Comparison of ENCODE assay signal across 13 cellular contexts in genomic region chr16:56898847-56899246, GRCh38. TPM values are rescaled to one million over a fixed set of nuclear protein-coding genes. Genes with fewer than 3 reads are reported as not detected.
DNase-seq lines count a peak whose midpoint lies in the region; ATAC-seq, FAIRE-seq and TF ChIP-seq lines count a peak whose summit lies in the region.
"Had no signal": no experiment of that assay in that cellular context is flagged by ENCODE, and none has a peak within 500 bp of the region (broad histone marks: within the 10 kb centered on the region; RNA-seq: fewer than 3 reads in every experiment).

No MANE protein-coding gene starts in this region.

- peaks cover 0 to 6% (median 0%) of the 10 kb centered on the region in 5 donors for H3K27me3 Mint-ChIP-seq in naive thymus-derived CD8-positive, alpha-beta T cell
- H3K27me3 Mint-ChIP-seq in neural progenitor cell (ENCODE audit: insufficient read depth, low read depth) = peaks cover 7% of the 10 kb centered on the region

- peak; percentile 80 for ATAC-seq in GM21526 (IDR thresholded peaks at IDR 0.05; ENCODE audit: low FRiP score, unreplicated experiment)
- peak; percentile 65 for ATAC-seq in HG03460 (IDR thresholded peaks at IDR 0.05; ENCODE audit: unreplicated experiment)
- peak; percentile 80 to 82 for ATAC-seq in naive thymus-derived CD8-positive, alpha-beta T cell

- H2AFZ ChIP-seq in neural progenitor cell (replicated peaks) = no peak overlapping the region

- no peak overlapping the region for H3K4me2 ChIP-seq in neural progenitor cell

- no peak overlapping the region for H3K27ac ChIP-seq in neural progenitor cell

- H3K36me3 ChIP-seq in neural progenitor cell = no peaks in the 10 kb centered on the region

- peak overlapping the region in 4 of 10 donors; percentile 22 to 82 (median 76) for H3K27ac Mint-ChIP-seq in naive thymus-derived CD8-positive, alpha-beta T cell
- H3K27ac Mint-ChIP-seq in neural progenitor cell = no peak overlapping the region
- H3K27ac Mint-ChIP-seq: T-helper 1 cell treated with Interleukin-12 subunit alpha and Interleukin-12 subunit beta and Interleukin-4 antibody, amounts not matched to agents 30 μg/mL and 1 μg/mL, for 36 hours had no signal

- no peaks in the 10 kb centered on the region for H3K4me1 ChIP-seq in neural progenitor cell

- H3K27me3 ChIP-seq in neural progenitor cell = no peaks in the 10 kb centered on the region

- H3K9ac ChIP-seq in neural progenitor cell = no peak overlapping the region

- H3K4me3 Mint-ChIP-seq in naive thymus-derived CD8-positive, alpha-beta T cell = peak overlapping the region in 7 of 10 donors; percentile 4 to 59 (median 46)
- no peak overlapping the region for H3K4me3 Mint-ChIP-seq in neural progenitor cell
- H3K4me3 Mint-ChIP-seq: T-helper 1 cell treated with Interleukin-12 subunit alpha and Interleukin-12 subunit beta and Interleukin-4 antibody, amounts not matched to agents 30 μg/mL and 1 μg/mL, for 36 hours had no signal

- no peaks in the 10 kb centered on the region for H3K9me3 Mint-ChIP-seq in naive thymus-derived CD8-positive, alpha-beta T cell
- H3K9me3 Mint-ChIP-seq in neural progenitor cell = no peaks in the 10 kb centered on the region
- H3K9me3 Mint-ChIP-seq: T-helper 1 cell treated with Interleukin-12 subunit alpha and Interleukin-12 subunit beta and Interleukin-4 antibody, amounts not matched to agents 30 μg/mL and 1 μg/mL, for 36 hours had no signal

- POLR2A ChIA-PET in naive thymus-derived CD8-positive, alpha-beta T cell (lab: Charles Lee) = no interaction called here

- peaks cover 27 to 29% (median 29%) of the 10 kb centered on the region in 4 donors for H3K4me1 Mint-ChIP-seq in naive thymus-derived CD8-positive, alpha-beta T cell
- no peaks in the 10 kb centered on the region for H3K4me1 Mint-ChIP-seq in neural progenitor cell

- no peaks in the 10 kb centered on the region for H4K20me1 ChIP-seq in neural progenitor cell (ENCODE audit: low read depth)

- H3K9me3 ChIP-seq in neural progenitor cell (ENCODE audit: low read depth) = no peaks in the 10 kb centered on the region

- FAIRE-seq in GM18507 (lab: Jason Lieb, UNC) = peak; percentile 90
- FAIRE-seq: keratinocyte had no signal

- H3F3A ChIP-seq in neural progenitor cell (ENCODE audit: low read depth) = no peaks in the 10 kb centered on the region

- TF ChIP-seq CTCF in neural progenitor cell (IDR thresholded peaks at IDR 0.05) = no peak

- DNase-seq in GM18507 (ENCODE audit: extremely low spot score, insufficient read length, low read depth) (no peak), neural progenitor cell (ENCODE audit: low spot score) (no peak), DMS53 (lab: John Stamatoyannopoulos, UW) (no peak)
- peak in 2 of 10 donors; percentile 41 for DNase-seq in naive thymus-derived CD8-positive, alpha-beta T cell
- DNase-seq in activated CD4-positive, CD25-positive, alpha-beta regulatory T cell treated with anti-CD3 and anti-CD28 coated beads, Interleukin-2, amount 50 U/mL, for 72 hours = no peak
- DNase-seq: COR-L47, retina, substantia nigra had no signal

- no peaks in the 10 kb centered on the region for H3K36me3 Mint-ChIP-seq in naive thymus-derived CD8-positive, alpha-beta T cell
- H3K36me3 Mint-ChIP-seq in neural progenitor cell = no peaks in the 10 kb centered on the region

- H3K79me2 ChIP-seq in neural progenitor cell (ENCODE audit: low read depth) = no peaks in the 10 kb centered on the region

- no peak overlapping the region for H3K4me3 ChIP-seq in neural progenitor cell

RNA-seq across cellular contexts. Expression of gene HERPUD1, which starts 33.1 kb away (rescaled TPM):
- total RNA-seq in naive thymus-derived CD8-positive, alpha-beta T cell = 100 to 1,000 TPM; 190 to 214 TPM
- 10 to 100 TPM; 43.8 to 88.6 (median 57.6) TPM for polyA plus RNA-seq in naive thymus-derived CD8-positive, alpha-beta T cell
- 16.1 and 18.1 TPM in 2 replicates for total RNA-seq in neural progenitor cell (ENCODE audit: low replicate concordance)

RNA-seq across cellular contexts. Expression of gene SLC12A3, which starts 33.8 kb away (rescaled TPM):
- total RNA-seq in naive thymus-derived CD8-positive, alpha-beta T cell = not detected
- not detected for polyA plus RNA-seq in naive thymus-derived CD8-positive, alpha-beta T cell
- total RNA-seq in neural progenitor cell (ENCODE audit: low replicate concordance) = not detected in 2 replicates
- total RNA-seq: fibroblast of villous mesenchyme had no signal
- polyA plus RNA-seq: keratinocyte had no signal
